Comparison of ENCODE assay signal across 8 cellular contexts in genomic region chr5:178163772-178164735, GRCh38. TPM values are rescaled to one million over a fixed set of nuclear protein-coding genes. Genes with fewer than 3 reads are reported as not detected.
DNase-seq lines count a peak whose midpoint lies in the region; ATAC-seq lines count a peak whose summit lies in the region.

No MANE protein-coding gene starts in this region.

- H3K27me3 Mint-ChIP-seq in naive B cell = peaks cover 0 to 14% (median 11%) of the 10 kb centered on the region in 3 donors

- in situ Hi-C loops in KBM-7 (cut with MboI; ENCODE audit: low pct_unique_long_range_greater_than_20kb, low sequenced_read_pairs) = no loop called here

- peak; percentile 48 for DNase-seq in DMS153 (lab: John Stamatoyannopoulos, UW)
- peak; percentile 92 for DNase-seq in KBM-7
- peak; percentile 92 for DNase-seq in OCI-M1 (lab: John Stamatoyannopoulos, UW)
- peak; percentile 90 for DNase-seq in activated T-cell treated with anti-CD3 and anti-CD28 coated beads for 24 hours (ENCODE audit: low read depth)
- DNase-seq in naive B cell = peak; percentile 88
- DNase-seq in stimulated activated CD8-positive, alpha-beta memory T cell treated with anti-CD3 and anti-CD28 coated beads, Interleukin-7, amount 100 ng/mL, for 48 hours (ENCODE audit: extremely low read depth in 1 of 2, low read depth in 1 of 2) = peak; percentile 76 to 79

- peak overlapping the region in 6 of 8 donors; percentile 36 to 81 (median 72) for H3K4me3 Mint-ChIP-seq in naive B cell

- H3K9me3 Mint-ChIP-seq in naive B cell = no peaks in the 10 kb centered on the region

- ATAC-seq in GM21529 (IDR thresholded peaks at IDR 0.05; ENCODE audit: unreplicated experiment) (peak; percentile 95), esophagus mucosa (peak; percentile 99), naive B cell (ENCODE audit: low read depth in 2 of 2) (peak; percentile 99)

- H3K27ac Mint-ChIP-seq in naive B cell = peak overlapping the region; percentile 47 to 74 (median 68)

- peaks cover 8 to 14% (median 12%) of the 10 kb centered on the region in 3 donors for H3K4me1 Mint-ChIP-seq in naive B cell

- no peaks in the 10 kb centered on the region for H3K36me3 Mint-ChIP-seq in naive B cell

RNA-seq across cellular contexts. Expression of gene NHP2, which starts 10.4 kb away (rescaled TPM):
- 179 TPM for total RNA-seq in esophagus mucosa
- 100 to 1,000 TPM; 212 to 320 (median 229) TPM for polyA plus RNA-seq in naive B cell (ENCODE audit: low read depth in 6 of 6)

RNA-seq across cellular contexts. Expression of gene GMCL2, which starts 23.1 kb away (rescaled TPM):
- not detected for total RNA-seq in esophagus mucosa
- polyA plus RNA-seq in naive B cell (ENCODE audit: low read depth in 6 of 6) = not detected

RNA-seq across cellular contexts. Expression of gene RMND5B, which starts 33.2 kb away (rescaled TPM):
- 71.5 TPM for total RNA-seq in esophagus mucosa
- polyA plus RNA-seq in naive B cell (ENCODE audit: low read depth in 6 of 6) = 10 to 100 TPM; 36.2 to 82.3 (median 40.3) TPM

RNA-seq across cellular contexts. Expression of gene HNRNPAB, which starts 40.3 kb away (rescaled TPM):
- total RNA-seq in esophagus mucosa = 153 TPM
- polyA plus RNA-seq in naive B cell (ENCODE audit: low read depth in 6 of 6) = 10 to 100 TPM; 33.3 to 65.8 (median 51.7) TPM

RNA-seq across cellular contexts. Expression of gene N4BP3, which starts 50.7 kb away (rescaled TPM):
- total RNA-seq in esophagus mucosa = 16.5 TPM
- polyA plus RNA-seq in naive B cell (ENCODE audit: low read depth in 6 of 6) = 10 to 100 TPM in 1 of 6 donors, 1 to 10 TPM in 4, under 1 TPM in 1; 0.63 to 10.1 (median 3.5) TPM

Comparison
In these comparisons a context has a peak if more than half of its experiments do, and no peak if none do; other contexts are left out.
1. Peak in every context shown above with its lines: DNase-seq and ATAC-seq.